Comparison of ENCODE assay signal across 8 cellular contexts in the genomic region with DNA sequence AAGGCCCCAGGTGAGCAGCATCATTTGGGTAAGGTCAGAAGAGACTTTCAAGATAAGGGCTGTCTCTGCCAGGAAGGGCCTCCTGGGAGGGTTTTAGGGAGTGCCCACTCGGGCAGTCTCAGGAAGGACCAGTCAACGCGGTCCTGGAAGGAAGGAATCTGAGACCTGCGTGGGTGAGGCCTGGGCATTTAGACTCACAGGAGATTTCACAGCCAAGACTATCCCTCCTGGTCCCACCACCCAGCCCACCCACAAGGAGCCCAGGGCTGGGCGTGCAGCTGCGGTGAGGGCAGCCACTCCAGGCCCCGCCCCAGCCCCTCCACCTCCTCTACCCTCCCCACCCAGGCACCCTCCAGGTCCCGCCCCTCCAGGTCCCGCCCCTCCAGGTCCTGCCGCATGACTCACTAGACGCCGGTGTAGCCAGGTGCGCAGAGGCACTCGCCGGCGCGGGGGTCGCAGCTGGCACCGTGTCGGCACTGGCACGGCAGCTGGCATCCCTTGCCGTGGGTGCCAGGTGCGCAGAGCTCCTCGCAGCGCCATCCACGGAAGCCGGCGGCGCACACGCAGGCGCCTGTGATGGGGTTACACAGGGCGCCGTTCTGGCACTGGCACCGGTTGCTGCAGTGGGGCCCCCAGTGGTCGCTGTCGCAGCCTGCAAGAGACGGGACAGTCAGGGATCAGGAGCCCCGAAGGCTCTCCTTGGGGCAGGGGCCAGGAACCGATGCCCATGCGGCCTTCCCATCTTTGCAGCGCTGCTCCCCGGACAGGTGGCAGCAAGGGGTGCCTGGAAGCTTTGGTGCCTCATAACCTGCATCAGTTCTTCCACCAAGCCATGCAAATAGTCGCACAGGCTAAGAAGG.
A peak's percentile ranks its signal among the peaks of the same experiment; 100 is the strongest.
DNase-seq lines count a peak whose midpoint lies in the region; ATAC-seq, FAIRE-seq and TF ChIP-seq lines count a peak whose summit lies in the region.

No MANE protein-coding gene starts in this region.

- H4K20me1 ChIP-seq in endothelial cell of umbilical vein (replicated peaks; ENCODE audit: control insufficient read depth, extremely low read depth, insufficient read depth, low read length) = no peaks in the 10 kb centered on the region

- H3K79me2 ChIP-seq in endothelial cell of umbilical vein (ENCODE audit: control insufficient read depth, insufficient read depth, low read length) = no peaks in the 10 kb centered on the region

- TF ChIP-seq CTCF in endothelial cell of umbilical vein (IDR thresholded peaks at IDR 0.05; ENCODE audit: extremely low read depth in 1 of 2, insufficient read depth in 1 of 2, low read depth in 1 of 2, low read length in 2 of 2) (peak in 1 of 2 donors; percentile 20), progenitor cell of endocrine pancreas (IDR thresholded peaks at IDR 0.05; ENCODE audit: unreplicated experiment) (peak; percentile 57)

- dilution Hi-C loops in endothelial cell of umbilical vein (cut with MboI; ENCODE audit: extremely low pct_ligation_motif_present, low sequenced_read_pairs) = no loop called here

- H3K4me2 ChIP-seq in endothelial cell of umbilical vein (ENCODE audit: insufficient read depth, low read length) = no peak overlapping the region

- no peak overlapping the region for H3K4me3 ChIP-seq in endothelial cell of umbilical vein (replicated peaks in 1 of 3; ENCODE audit: insufficient read depth in 1 of 3, low read depth in 1 of 3, low read length in 3 of 3)

- CTCF ChIA-PET in activated CD4-positive, alpha-beta memory T cell treated with anti-CD3 and anti-CD28 coated beads, Interleukin-2, amount 10 ng/mL, durations not matched to agents 7 days and 5 days (lab: Charles Lee) = interaction anchor here (1.3 to 2.0 kb wide), 3 partner anchors 9 to 345 kb away, joined by 3 to 8 read pairs (median 3); no protein-coding TSS in a partner anchor
- CTCF ChIA-PET in endothelial cell of umbilical vein (lab: Charles Lee) = interaction anchor here (1.9 kb wide), 2 partner anchors 9 to 517 kb away, joined by 4 to 6 read pairs; no protein-coding TSS in a partner anchor

- peaks cover 2% of the 10 kb centered on the region for H3K4me1 Mint-ChIP-seq in activated CD4-positive, alpha-beta memory T cell treated with anti-CD3 and anti-CD28 coated beads, Interleukin-2, amount 10 ng/mL, durations not matched to agents 7 days and 5 days
- peaks cover 2% of the 10 kb centered on the region for H3K4me1 Mint-ChIP-seq in progenitor cell of endocrine pancreas (ENCODE audit: low read depth)

- POLR2A ChIA-PET in activated CD4-positive, alpha-beta memory T cell treated with anti-CD3 and anti-CD28 coated beads, Interleukin-2, amount 10 ng/mL, durations not matched to agents 7 days and 5 days (lab: Charles Lee) = no interaction called here
- POLR2A ChIA-PET in endothelial cell of umbilical vein (lab: Charles Lee) = no interaction called here

- peak; percentile 36 for DNase-seq in NCI-H2029 (lab: John Stamatoyannopoulos, UW)
- DNase-seq in NCI-H2029 treated with DMSO at 0.1 percent for 48 hours (lab: John Stamatoyannopoulos, UW) = no peak
- DNase-seq in NAMALWA (ENCODE audit: low spot score) = peak; percentile 84
- DNase-seq in activated CD4-positive, alpha-beta memory T cell treated with anti-CD3 and anti-CD28 coated beads, Interleukin-2, amount 10 ng/mL, durations not matched to agents 7 days and 5 days = peak; percentile 32
- DNase-seq in endothelial cell of umbilical vein (ENCODE audit: low read depth, low spot score) = no peak
- DNase-seq in progenitor cell of endocrine pancreas (ENCODE audit: low spot score, unreplicated experiment) = peak; percentile 52
- no peak for DNase-seq in AML-193 (lab: John Stamatoyannopoulos, UW)

- H3K36me3 Mint-ChIP-seq in activated CD4-positive, alpha-beta memory T cell treated with anti-CD3 and anti-CD28 coated beads, Interleukin-2, amount 10 ng/mL, durations not matched to agents 7 days and 5 days (ENCODE audit: low read depth) = no peaks in the 10 kb centered on the region
- no peaks in the 10 kb centered on the region for H3K36me3 Mint-ChIP-seq in progenitor cell of endocrine pancreas (ENCODE audit: insufficient read depth)

- H3K27me3 ChIP-seq in endothelial cell of umbilical vein (ENCODE audit: control insufficient read depth in 2 of 2, insufficient read depth in 2 of 2, low read length in 2 of 2) = peaks cover 25 to 37% of the 10 kb centered on the region in 2 experiments

- TF ChIP-seq POLR2A in endothelial cell of umbilical vein (IDR thresholded peaks at IDR 0.05; ENCODE audit: low read depth, low read length) = no peak

- no peaks in the 10 kb centered on the region for H3K9me3 ChIP-seq in endothelial cell of umbilical vein (replicated peaks; ENCODE audit: control insufficient read depth, insufficient read depth, low read length)

- H3K27me3 Mint-ChIP-seq in activated CD4-positive, alpha-beta memory T cell treated with anti-CD3 and anti-CD28 coated beads, Interleukin-2, amount 10 ng/mL, durations not matched to agents 7 days and 5 days = peaks cover 47% of the 10 kb centered on the region
- H3K27me3 Mint-ChIP-seq in progenitor cell of endocrine pancreas = peaks cover 42% of the 10 kb centered on the region

- H3K9me1 ChIP-seq in endothelial cell of umbilical vein (replicated peaks; ENCODE audit: control insufficient read depth, extremely low read depth, insufficient read depth, low read length) = no peaks in the 10 kb centered on the region

- H3K27ac Mint-ChIP-seq in activated CD4-positive, alpha-beta memory T cell treated with anti-CD3 and anti-CD28 coated beads, Interleukin-2, amount 10 ng/mL, durations not matched to agents 7 days and 5 days = no peak overlapping the region
- H3K27ac Mint-ChIP-seq in progenitor cell of endocrine pancreas = no peak overlapping the region

- no peaks in the 10 kb centered on the region for H3K4me1 ChIP-seq in endothelial cell of umbilical vein (ENCODE audit: control insufficient read depth, extremely low read depth, insufficient read depth, low read length)

- H3K27ac ChIP-seq in endothelial cell of umbilical vein (ENCODE audit: insufficient read depth, low read depth, low read length) = no peak overlapping the region

- H3K9me3 Mint-ChIP-seq in activated CD4-positive, alpha-beta memory T cell treated with anti-CD3 and anti-CD28 coated beads, Interleukin-2, amount 10 ng/mL, durations not matched to agents 7 days and 5 days = no peaks in the 10 kb centered on the region
- H3K9me3 Mint-ChIP-seq in progenitor cell of endocrine pancreas (ENCODE audit: low read depth) = no peaks in the 10 kb centered on the region

- FAIRE-seq in endothelial cell of umbilical vein (lab: Jason Lieb, UNC) = no peak

- H3K4me3 Mint-ChIP-seq in activated CD4-positive, alpha-beta memory T cell treated with anti-CD3 and anti-CD28 coated beads, Interleukin-2, amount 10 ng/mL, durations not matched to agents 7 days and 5 days = no peak overlapping the region
- peak overlapping the region; percentile 46 for H3K4me3 Mint-ChIP-seq in progenitor cell of endocrine pancreas (ENCODE audit: low read depth)

- no peaks in the 10 kb centered on the region for H3K36me3 ChIP-seq in endothelial cell of umbilical vein (ENCODE audit: control insufficient read depth in 2 of 2, extremely low read depth in 1 of 2, insufficient read depth in 2 of 2, low read length in 2 of 2)

- intact Hi-C loops in endothelial cell of umbilical vein (cut with micrococcal nuclease) = loop anchor here (1.0 to 10.0 kb wide), 3 partner anchors 209 to 513 kb away; a partner anchor contains a TSS

- H3K9ac ChIP-seq in endothelial cell of umbilical vein (replicated peaks; ENCODE audit: extremely low read depth, insufficient read depth, low read length) = no peak overlapping the region

- no peak for ATAC-seq in GM21423 (IDR thresholded peaks at IDR 0.05; ENCODE audit: unreplicated experiment)

- H2AFZ ChIP-seq in endothelial cell of umbilical vein (ENCODE audit: low read depth, low read length) = no peak overlapping the region

- no TSS peak for BruUV-seq in endothelial cell of umbilical vein (replicated peaks; lab: Mats Ljungman, UMichigan)

TF ChIP-seq in endothelial cell of umbilical vein, 7 proteins besides CTCF, POLR2A, EP300 and RAD21:
- no peak for TF ChIP-seq FOS (IDR thresholded peaks at IDR 0.05; ENCODE audit: borderline replicate concordance, insufficient read depth, low read length)
- TF ChIP-seq, protein P1, sequence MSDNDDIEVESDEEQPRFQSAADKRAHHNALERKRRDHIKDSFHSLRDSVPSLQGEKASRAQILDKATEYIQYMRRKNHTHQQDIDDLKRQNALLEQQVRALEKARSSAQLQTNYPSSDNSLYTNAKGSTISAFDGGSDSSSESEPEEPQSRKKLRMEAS (IDR thresholded peaks at IDR 0.05; ENCODE audit: insufficient read depth, insufficient read length) = no peak
- TF ChIP-seq JUN (IDR thresholded peaks at IDR 0.05; ENCODE audit: borderline replicate concordance, insufficient read depth, insufficient read length, low read depth) = no peak
- TF ChIP-seq EZH2 (IDR thresholded peaks at IDR 0.05; ENCODE audit: borderline replicate concordance, low read depth, low read length, severe bottlenecking) = peak; percentile 57
TF ChIP-seq in endothelial cell of umbilical vein: peak in this region for 1.

Comparison
In these comparisons a context has a peak if more than half of its experiments do, and no peak if none do; other contexts are left out.
1. DNase-seq: peak in NCI-H2029 (single experiment), NAMALWA (single experiment), activated CD4-positive, alpha-beta memory T cell treated with anti-CD3 and anti-CD28 coated beads, Interleukin-2, amount 10 ng/mL, durations not matched to agents 7 days and 5 days (single experiment) and progenitor cell of endocrine pancreas (single experiment); none in NCI-H2029 treated with DMSO at 0.1 percent for 48 hours (single experiment), endothelial cell of umbilical vein (single experiment) and AML-193 (0 of 2).